Comparison of ENCODE assay signal across 18 cellular contexts in genomic region chr2:65354773-65355172, GRCh38.
"Had no signal": no experiment of that assay in that cellular context is flagged by ENCODE, and none has a peak within 500 bp of the region (broad histone marks: within the 10 kb centered on the region; RNA-seq: fewer than 3 reads in every experiment).

No MANE protein-coding gene starts in this region.

- H3K27ac ChIP-seq: adrenal gland, cardiac muscle cell, left ventricle myocardium inferior, thyroid gland, uterus, WERI-Rb-1 had no signal

- H3K4me1 ChIP-seq: uterus had no signal

- H3K36me3 ChIP-seq: adrenal gland, cardiac muscle cell, left ventricle myocardium inferior, thyroid gland, uterus, WERI-Rb-1 had no signal

- ATAC-seq: activated naive CD4-positive, alpha-beta T cell treated with anti-CD3 and anti-CD28 coated beads, Interleukin-2, amount 50 U/mL, for 72 hours had no signal

- H3K4me3 ChIP-seq: adrenal gland, cardiac muscle cell, left ventricle myocardium inferior, thyroid gland, uterus had no signal

- H3K27me3 ChIP-seq: adrenal gland, cardiac muscle cell, thyroid gland, uterus had no signal

- DNase-seq: activated CD4-positive, alpha-beta T cell treated with anti-CD3 and anti-CD28 coated beads, Interleukin-2, amount 50 U/mL, for 4 hours; activated gamma-delta T cell; hypothalamus; islet precursor cell; left ventricle myocardium inferior; occipital lobe; retina; stimulated activated CD4-positive, alpha-beta T cell treated with anti-CD3 and anti-CD28 coated beads, Interleukin-12 subunit alpha, Interleukin-12 subunit beta, amount 100 ng/mL, for 4 hours; stimulated activated CD4-positive, alpha-beta T cell treated with anti-CD3 and anti-CD28 coated beads, Interleukin-1b, Interleukin-23, amount 100 ng/mL, for 48 hours; stimulated activated CD8-positive, alpha-beta memory T cell treated with anti-CD3 and anti-CD28 coated beads, Interleukin-4, amount 100 ng/mL, for 48 hours; stimulated activated naive CD4-positive, alpha-beta T cell; T-helper 2 cell; thyroid gland; uterus; WERI-Rb-1 had no signal

- H3K9me3 ChIP-seq: adrenal gland, left ventricle myocardium inferior, thyroid gland, uterus had no signal
